ENCODE assay signal across 8 cellular contexts in the genomic region with DNA sequence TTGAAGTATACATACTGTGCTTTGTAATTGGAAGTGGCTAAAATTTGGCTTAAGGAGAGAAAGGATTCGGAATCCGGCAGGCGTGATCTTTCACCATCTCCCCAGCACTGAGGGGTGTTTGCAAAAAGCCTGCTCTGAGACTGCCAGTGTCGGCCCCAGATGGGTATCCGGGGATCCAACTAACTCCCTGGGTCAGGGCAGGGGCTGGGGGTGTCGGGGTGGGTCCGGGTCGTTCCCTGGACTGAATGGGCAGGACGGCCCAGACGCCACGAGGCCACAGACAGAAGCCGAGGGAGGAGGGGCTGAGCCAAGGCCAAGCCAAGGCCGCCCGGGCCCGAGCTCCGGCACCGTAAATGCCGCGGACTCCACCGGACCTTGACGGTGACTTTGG. TPM values are rescaled to one million over a fixed set of nuclear protein-coding genes. Genes with fewer than 3 reads are reported as not detected.
DNase-seq lines count a peak whose midpoint lies in the region; ATAC-seq and TF ChIP-seq lines count a peak whose summit lies in the region.

No MANE protein-coding gene starts in this region.

- H3K9ac ChIP-seq in Karpas-422 (ENCODE audit: low read length): peak overlapping the region; percentile 75
- H3K9ac ChIP-seq in mucosa of stomach (ENCODE audit: low read length): peak overlapping the region; percentile 77

- H3K36me3 ChIP-seq in Karpas-422 (ENCODE audit: insufficient read depth, low read length): peaks cover 19% of the 10 kb centered on the region
- H3K36me3 ChIP-seq in mucosa of stomach (ENCODE audit: control insufficient read depth, insufficient read depth, low read length): peaks cover 17% of the 10 kb centered on the region

- H4K20me1 ChIP-seq in Karpas-422 (ENCODE audit: insufficient read depth, low read depth, low read length): 0 out of 2 replicates have a peak, but pooled peaks cover 5% of the 10 kb centered on the region

- H3K27ac ChIP-seq in Karpas-422 (ENCODE audit: low read length): peak overlapping the region; percentile 49
- H3K27ac ChIP-seq in dorsolateral prefrontal cortex: peak overlapping the region in 58 of 59 donors; percentile 38 to 96 (median 92)

- DNase-seq in AG20443 (ENCODE audit: low spot score): peak; percentile 69
- no peak for DNase-seq in Karpas-422
- no peak for DNase-seq in dorsolateral prefrontal cortex
- DNase-seq in NCI-H1092 treated with DMSO at 0.1 percent for 48 hours (lab: John Stamatoyannopoulos, UW): no peak
- no peak for DNase-seq in glomerular visceral epithelial cell (ENCODE audit: extremely low spot score)
- no peak for DNase-seq in stimulated activated CD4-positive, alpha-beta T cell treated with anti-CD3 and anti-CD28 coated beads, Interleukin-4, amount 100 ng/mL, for 4 hours

- H3K79me2 ChIP-seq in Karpas-422 (ENCODE audit: low read length): peaks cover 17% of the 10 kb centered on the region

- no peaks in the 10 kb centered on the region for H3K9me2 ChIP-seq in Karpas-422 (replicated peaks; ENCODE audit: insufficient read depth, low read length)

- intact Hi-C loops in dorsolateral prefrontal cortex (cut with DNase I): loop anchor here (2.0 to 10.0 kb wide), 5 partner anchors 68 to 522 kb away; partner anchors contain the start of genes CSNK1G1 (in 2 of the 2), PCLAF (in 1 of the 2) and SNX1 (in 1 of the 2)

- no peak for TF ChIP-seq CTCF in dorsolateral prefrontal cortex (IDR thresholded peaks at IDR 0.05 in 54 of 56, conservative IDR thresholded peaks at IDR 0.05 in 2 of 56; ENCODE audit: low read depth in 1 of 56, partially characterized antibody in 56 of 56)

- ATAC-seq in GM21447 (IDR thresholded peaks at IDR 0.05; ENCODE audit: unreplicated experiment): peak; percentile 10

- H3K4me3 ChIP-seq in Karpas-422 (ENCODE audit: low read length) (peak overlapping the region; percentile 68), dorsolateral prefrontal cortex (peak overlapping the region; percentile 66 to 99 (median 93)), mucosa of stomach (ENCODE audit: low read length) (peak overlapping the region; percentile 58)

- peak overlapping the region; percentile 73 for H3K4me2 ChIP-seq in Karpas-422 (ENCODE audit: low read depth, low read length, poor library complexity, severe bottlenecking)

- no peaks in the 10 kb centered on the region for H3K9me3 ChIP-seq in Karpas-422 (ENCODE audit: low read length)
- H3K9me3 ChIP-seq in mucosa of stomach (ENCODE audit: control insufficient read depth, low read length): no peaks in the 10 kb centered on the region

- H3K27me3 ChIP-seq in Karpas-422 (ENCODE audit: low read length) (no peaks in the 10 kb centered on the region), dorsolateral prefrontal cortex (no peaks in the 10 kb centered on the region), mucosa of stomach (ENCODE audit: control insufficient read depth, insufficient read depth, low read length) (no peaks in the 10 kb centered on the region)

- no peak overlapping the region for H2AFZ ChIP-seq in Karpas-422 (ENCODE audit: low read length)

- H3K4me1 ChIP-seq in Karpas-422 (ENCODE audit: low read length): peaks cover 50% of the 10 kb centered on the region
- peaks cover 31% of the 10 kb centered on the region for H3K4me1 ChIP-seq in mucosa of stomach (ENCODE audit: control insufficient read depth, insufficient read depth, low read length)

RNA-seq across cellular contexts. Expression of gene PPIB, which starts 0.3 kb away (rescaled TPM):
- total RNA-seq in Karpas-422 (2014; rRNA removed; shearing (Covaris generic); ENCODE audit: low replicate concordance): 165 and 257 TPM in 2 replicates
- total RNA-seq in dorsolateral prefrontal cortex: 100 to 1,000 TPM in 85 of 120 experiments, 10 to 100 TPM in 35; 75.2 to 173 (median 106) TPM

RNA-seq across cellular contexts. Expression of gene SNX22, which starts 10.9 kb away (rescaled TPM):
- total RNA-seq in Karpas-422 (2014; rRNA removed; shearing (Covaris generic); ENCODE audit: low replicate concordance): 51.5 and 71.4 TPM in 2 replicates
- total RNA-seq in dorsolateral prefrontal cortex: 10 to 100 TPM in 113 of 120 experiments, 1 to 10 TPM in 7; 3.1 to 59.1 (median 19.8) TPM
